11 cellular contexts compared by ENCODE assay signal in the genomic region with DNA sequence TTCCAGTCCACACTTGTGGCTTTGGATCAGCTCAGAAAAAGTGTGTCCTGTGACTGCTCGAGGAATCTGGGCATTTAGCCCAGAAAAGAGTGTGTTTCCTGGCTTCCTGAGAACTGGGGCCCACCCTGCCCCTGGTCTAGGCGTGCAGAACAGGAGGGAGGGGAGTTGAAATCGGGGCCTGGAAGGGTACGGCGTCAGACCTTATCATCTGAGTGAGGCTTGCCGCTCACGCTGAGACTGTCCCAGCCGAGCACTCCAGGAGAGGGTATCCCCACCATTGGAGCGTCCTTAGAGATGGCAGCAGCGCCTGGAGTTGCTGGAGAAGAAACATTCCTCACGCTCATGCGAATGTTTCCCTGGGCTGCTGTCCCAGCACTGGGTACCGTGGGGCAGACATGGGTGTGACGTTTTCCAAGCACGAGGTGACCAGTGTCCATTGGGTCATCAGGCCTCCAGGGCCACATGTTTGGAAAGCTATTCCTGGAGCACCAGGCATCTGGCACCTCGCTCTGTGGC. TPM values are rescaled to one million over a fixed set of nuclear protein-coding genes. Genes with fewer than 3 reads are reported as not detected.
DNase-seq lines count a peak whose midpoint lies in the region; ATAC-seq and TF ChIP-seq lines count a peak whose summit lies in the region.
"Had no signal": no experiment of that assay in that cellular context is flagged by ENCODE, and none has a peak within 500 bp of the region (broad histone marks: within the 10 kb centered on the region; RNA-seq: fewer than 3 reads in every experiment).

No MANE protein-coding gene starts in this region.

- H3K4me1 ChIP-seq in ascending aorta (peaks cover 23 to 58% of the 10 kb centered on the region in 2 donors), left ventricle myocardium inferior (peaks cover 69% of the 10 kb centered on the region), gastrocnemius medialis (peaks cover 4 to 24% of the 10 kb centered on the region in 2 donors)

- no peaks in the 10 kb centered on the region for H3K36me3 ChIP-seq in ascending aorta
- no peaks in the 10 kb centered on the region for H3K36me3 ChIP-seq in left ventricle myocardium inferior
- H3K36me3 ChIP-seq in gastrocnemius medialis: no peaks in the 10 kb centered on the region

- ATAC-seq in gastrocnemius medialis (peak; percentile 60 to 68), GM19467 (IDR thresholded peaks at IDR 0.05; ENCODE audit: unreplicated experiment) (no peak), GM21717 (IDR thresholded peaks at IDR 0.05; ENCODE audit: unreplicated experiment) (no peak)

- intact Hi-C loops in Calu3 (cut with micrococcal nuclease; ENCODE audit: unreplicated experiment) (no loop called here), ascending aorta (cut with DNase I) (loop anchor here (1.0 to 10.0 kb wide), 2 partner anchors 19 to 135 kb away; a partner anchor contains a TSS), left ventricle myocardium inferior (cut with micrococcal nuclease) (no loop called here), gastrocnemius medialis (cut with DNase I; ENCODE audit: low total_unique reads) (no loop called here)

- H3K36me3 Mint-ChIP-seq in Calu3 (ENCODE audit: insufficient read depth, unreplicated experiment): peaks cover 12% of the 10 kb centered on the region

- H3K4me3 Mint-ChIP-seq in Calu3 (ENCODE audit: low read depth, unreplicated experiment): no peak overlapping the region
- H3K4me3 Mint-ChIP-seq: neural crest cell had no signal

- peak overlapping the region; percentile 88 to 93 for H3K27ac ChIP-seq in ascending aorta
- peak overlapping the region; percentile 76 for H3K27ac ChIP-seq in left ventricle myocardium inferior (replicated peaks)
- peak overlapping the region; percentile 26 to 70 (median 46) for H3K27ac ChIP-seq in gastrocnemius medialis

- no peaks in the 10 kb centered on the region for H3K9me3 Mint-ChIP-seq in Calu3 (ENCODE audit: low read depth, unreplicated experiment)
- H3K9me3 Mint-ChIP-seq: neural crest cell had no signal

- CTCF ChIA-PET in Calu3 (lab: Charles Lee): interaction anchor here (1.3 kb wide), 1 partner anchor 8 kb away, joined by 3 read pairs; no protein-coding TSS in a partner anchor

- peak overlapping the region; percentile 58 for H3K27ac Mint-ChIP-seq in Calu3 (ENCODE audit: unreplicated experiment)

- H3K27me3 ChIP-seq in ascending aorta: no peaks in the 10 kb centered on the region
- H3K27me3 ChIP-seq in left ventricle myocardium inferior (ENCODE audit: low read depth): no peaks in the 10 kb centered on the region
- no peaks in the 10 kb centered on the region for H3K27me3 ChIP-seq in gastrocnemius medialis

- H3K27me3 Mint-ChIP-seq in Calu3 (ENCODE audit: unreplicated experiment): no peaks in the 10 kb centered on the region

- no peak for TF ChIP-seq CTCF in Calu3 (IDR thresholded peaks at IDR 0.05; ENCODE audit: unreplicated experiment)
- no peak for TF ChIP-seq CTCF in ascending aorta (IDR thresholded peaks at IDR 0.05)
- no peak for TF ChIP-seq CTCF in left ventricle myocardium inferior (IDR thresholded peaks at IDR 0.05; ENCODE audit: borderline replicate concordance)
- no peak for TF ChIP-seq CTCF in gastrocnemius medialis (IDR thresholded peaks at IDR 0.05 in 4 of 5, conservative IDR thresholded peaks at IDR 0.05 in 1 of 5)

- peaks cover 34% of the 10 kb centered on the region for H3K4me1 Mint-ChIP-seq in Calu3 (ENCODE audit: low read depth, unreplicated experiment)

- in situ Hi-C loops in gastrocnemius medialis (cut with MboI; ENCODE audit: low sequenced_read_pairs in 4 of 4): no loop called here

- DNase-seq in Calu3: no peak
- DNase-seq in ascending aorta (ENCODE audit: low spot score in 2 of 2): peak; percentile 65 to 90
- no peak for DNase-seq in left ventricle myocardium inferior
- DNase-seq in gastrocnemius medialis: no peak
- DNase-seq in T-helper 2 cell: no peak
- DNase-seq in cerebellar nuclear complex (lab: John Stamatoyannopoulos, UW): no peak
- DNase-seq: amniotic stem cell, GF-D8 had no signal

- peak overlapping the region in 1 of 2 donors; percentile 30 for H3K4me3 ChIP-seq in ascending aorta
- H3K4me3 ChIP-seq in left ventricle myocardium inferior: no peak overlapping the region
- H3K4me3 ChIP-seq in gastrocnemius medialis: no peak overlapping the region

- TF ChIP-seq POLR2A in gastrocnemius medialis (IDR thresholded peaks at IDR 0.05): no peak

- no TSS peak for BruUV-seq in Calu3 (replicated peaks; lab: Mats Ljungman, UMichigan)

- H3K9me3 ChIP-seq in ascending aorta: no peaks in the 10 kb centered on the region
- no peaks in the 10 kb centered on the region for H3K9me3 ChIP-seq in left ventricle myocardium inferior (replicated peaks)
- H3K9me3 ChIP-seq in gastrocnemius medialis: no peaks in the 10 kb centered on the region

RNA-seq across cellular contexts. Expression of a gene that starts 22.5 kb away (rescaled TPM):
- total RNA-seq in Calu3 (2022): 42.2 and 43.0 TPM in 2 replicates
- total RNA-seq in ascending aorta: 6.7 TPM
- 8.7 TPM for total RNA-seq in left ventricle myocardium inferior
- 10 to 100 TPM in 1 of 4 donors, 1 to 10 TPM in 3; 2.3 to 10.1 (median 3.5) TPM for total RNA-seq in gastrocnemius medialis

Comparison
In these comparisons a context has a peak if more than half of its experiments do, and no peak if none do; other contexts are left out.
1. DNase-seq: peak in ascending aorta (2 of 2); none in Calu3 (single experiment), left ventricle myocardium inferior (single experiment), gastrocnemius medialis (0 of 2), T-helper 2 cell (0 of 5) and cerebellar nuclear complex (0 of 2).
2. ATAC-seq: peak in gastrocnemius medialis (2 of 2); none in GM19467 (single experiment) and GM21717 (single experiment).
3. Peak in every context shown above with its lines, with median percentiles within 50 percentile points of each other: H3K27ac ChIP-seq.